ENCODE assay signal across 13 cellular contexts in the genomic region with DNA sequence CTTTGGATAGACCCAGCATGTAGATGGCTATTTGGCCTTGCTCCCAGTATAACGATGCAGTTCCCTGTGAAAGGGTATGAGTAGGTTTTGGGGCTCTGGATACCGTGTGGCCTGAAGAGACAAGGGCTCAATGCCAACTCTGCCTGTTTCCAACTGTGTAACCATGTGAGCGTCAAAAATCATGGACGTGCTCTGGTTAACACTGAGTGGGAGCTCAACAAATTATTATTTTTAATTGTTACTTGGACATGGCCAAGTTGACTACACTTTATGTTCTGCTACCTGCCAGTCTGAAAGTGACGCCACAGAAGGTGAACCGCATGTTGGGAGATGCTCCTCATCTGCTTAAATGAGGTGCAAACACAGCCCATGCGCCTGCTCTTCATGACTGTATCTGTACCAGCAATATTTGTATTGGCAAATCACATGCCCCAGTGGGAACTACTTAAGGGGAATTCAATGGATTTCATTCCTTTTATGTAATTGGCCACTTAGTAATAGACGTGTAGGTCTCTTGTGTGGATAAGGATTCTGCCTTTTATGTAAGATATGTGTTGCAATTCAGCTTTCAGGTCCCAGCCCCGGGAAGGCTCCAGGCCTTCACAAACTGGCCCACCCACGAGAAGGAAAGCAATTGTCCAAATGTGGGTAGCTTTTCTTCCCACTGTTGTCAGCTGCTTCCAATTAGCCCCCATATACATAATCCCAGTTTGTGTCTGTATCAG. TPM values are rescaled to one million over a fixed set of nuclear protein-coding genes. Genes with fewer than 3 reads are reported as not detected.
DNase-seq lines count a peak whose midpoint lies in the region; ATAC-seq, FAIRE-seq and TF ChIP-seq lines count a peak whose summit lies in the region.
"Had no signal": no experiment of that assay in that cellular context is flagged by ENCODE, and none has a peak within 500 bp of the region (broad histone marks: within the 10 kb centered on the region; RNA-seq: fewer than 3 reads in every experiment).

No MANE protein-coding gene starts in this region.

- H3K27ac ChIP-seq in A549, result peak overlapping the region; percentile 84 to 92

- peaks cover 77% of the 10 kb centered on the region for H3K4me1 Mint-ChIP-seq in chondrocyte (ENCODE audit: low read depth)
- peaks cover 45% of the 10 kb centered on the region for H3K4me1 Mint-ChIP-seq in mesothelial cell of epicardium
- H3K4me1 Mint-ChIP-seq in activated CD4-positive, alpha-beta memory T cell treated with anti-CD3 and anti-CD28 coated beads, Interleukin-2, amount 10 ng/mL, durations not matched to agents 7 days and 5 days, result no peaks in the 10 kb centered on the region

- H3K4me1 ChIP-seq in A549, result peaks cover 91% of the 10 kb centered on the region

- peak overlapping the region; percentile 10; the same call in 1 of the 3 replicates for H3K4me2 ChIP-seq in A549

- DNase-seq in A549 (ENCODE audit: low read depth in 1 of 2, low spot score in 1 of 2) (no peak), NCI-H1092 treated with DMSO at 0.1 percent for 48 hours (lab: John Stamatoyannopoulos, UW) (peak; percentile 78), chondrocyte (ENCODE audit: low spot score) (no peak), mesothelial cell of epicardium (ENCODE audit: low spot score in 2 of 2, unreplicated experiment in 2 of 2) (no peak), NCI-H748 (lab: John Stamatoyannopoulos, UW; ENCODE audit: unreplicated experiment) (no peak), inferior parietal cortex (ENCODE audit: extremely low spot score) (no peak), DMS53 (lab: John Stamatoyannopoulos, UW) (no peak)
- DNase-seq in activated CD4-positive, alpha-beta memory T cell treated with anti-CD3 and anti-CD28 coated beads, Interleukin-2, amount 10 ng/mL, durations not matched to agents 7 days and 5 days, result no peak
- DNase-seq: activated CD8-positive, alpha-beta T cell treated with anti-CD3 and anti-CD28 coated beads for 36 hours; activated naive CD4-positive, alpha-beta T cell treated with Interleukin-2 at 50 U/mL for 16 hours; NCI-H1105 treated with DMSO at 0.1 percent for 48 hours; tibial artery had no signal

- peak overlapping the region; percentile 53 for H3K27ac Mint-ChIP-seq in chondrocyte (ENCODE audit: unreplicated experiment)
- H3K27ac Mint-ChIP-seq in mesothelial cell of epicardium, result peak overlapping the region; percentile 70
- H3K27ac Mint-ChIP-seq in activated CD4-positive, alpha-beta memory T cell treated with anti-CD3 and anti-CD28 coated beads, Interleukin-2, amount 10 ng/mL, durations not matched to agents 7 days and 5 days, result no peak overlapping the region
- H3K27ac Mint-ChIP-seq: activated CD8-positive, alpha-beta T cell treated with anti-CD3 and anti-CD28 coated beads for 36 hours had no signal

- WGBS in A549 (ENCODE audit: missing lambda C conversion rate), result 85% methylated on average over 10 of the region's 10 CpGs

- no peak for TF ChIP-seq POLR2A in A549 (IDR thresholded peaks at IDR 0.05; ENCODE audit: low read length)

- H3K27me3 Mint-ChIP-seq in chondrocyte (ENCODE audit: low read depth) (no peaks in the 10 kb centered on the region), mesothelial cell of epicardium (ENCODE audit: low read depth) (no peaks in the 10 kb centered on the region)
- H3K27me3 Mint-ChIP-seq in activated CD4-positive, alpha-beta memory T cell treated with anti-CD3 and anti-CD28 coated beads, Interleukin-2, amount 10 ng/mL, durations not matched to agents 7 days and 5 days, result peaks cover 8% of the 10 kb centered on the region

- no peak overlapping the region for H3K4me3 ChIP-seq in A549
- H3K4me3 ChIP-seq: tibial artery had no signal

- H3K36me3 Mint-ChIP-seq in chondrocyte (ENCODE audit: low read depth) (no peaks in the 10 kb centered on the region), mesothelial cell of epicardium (no peaks in the 10 kb centered on the region)
- H3K36me3 Mint-ChIP-seq in activated CD4-positive, alpha-beta memory T cell treated with anti-CD3 and anti-CD28 coated beads, Interleukin-2, amount 10 ng/mL, durations not matched to agents 7 days and 5 days (ENCODE audit: low read depth), result no peaks in the 10 kb centered on the region

- H3K9me3 Mint-ChIP-seq in chondrocyte (ENCODE audit: low read depth) (no peaks in the 10 kb centered on the region), mesothelial cell of epicardium (peaks cover 4% of the 10 kb centered on the region)
- no peaks in the 10 kb centered on the region for H3K9me3 Mint-ChIP-seq in activated CD4-positive, alpha-beta memory T cell treated with anti-CD3 and anti-CD28 coated beads, Interleukin-2, amount 10 ng/mL, durations not matched to agents 7 days and 5 days
- H3K9me3 Mint-ChIP-seq: activated CD8-positive, alpha-beta T cell treated with anti-CD3 and anti-CD28 coated beads for 36 hours had no signal

- no peak for TF ChIP-seq RAD21 in A549 (conservative IDR thresholded peaks at IDR 0.05 in 1 of 2, IDR thresholded peaks at IDR 0.05 in 1 of 2)

- H3K4me3 Mint-ChIP-seq in chondrocyte (ENCODE audit: unreplicated experiment), result no peak overlapping the region
- no peak overlapping the region for H3K4me3 Mint-ChIP-seq in mesothelial cell of epicardium
- H3K4me3 Mint-ChIP-seq in activated CD4-positive, alpha-beta memory T cell treated with anti-CD3 and anti-CD28 coated beads, Interleukin-2, amount 10 ng/mL, durations not matched to agents 7 days and 5 days, result no peak overlapping the region
- H3K4me3 Mint-ChIP-seq: activated CD8-positive, alpha-beta T cell treated with anti-CD3 and anti-CD28 coated beads for 36 hours had no signal

- FAIRE-seq in A549 (lab: Jason Lieb, UNC), result no peak
- FAIRE-seq: G401.6 had no signal

- no peak; a peak in 1 of 5 replicates for TF ChIP-seq EP300 in A549 (IDR thresholded peaks at IDR 0.05)

- POLR2A ChIA-PET in A549 (lab: Yijun Ruan, JAX), result no interaction called here
- POLR2A ChIA-PET in activated CD4-positive, alpha-beta memory T cell treated with anti-CD3 and anti-CD28 coated beads, Interleukin-2, amount 10 ng/mL, durations not matched to agents 7 days and 5 days (lab: Charles Lee), result no interaction called here

- H3K9me3 ChIP-seq in A549, result no peaks in the 10 kb centered on the region
- H3K9me3 ChIP-seq: tibial artery had no signal

- TF ChIP-seq CTCF in A549 (IDR thresholded peaks at IDR 0.05), result no peak
- TF ChIP-seq CTCF in chondrocyte (IDR thresholded peaks at IDR 0.05), result no peak
- no peak for TF ChIP-seq CTCF in mesothelial cell of epicardium (IDR thresholded peaks at IDR 0.05; ENCODE audit: unreplicated experiment)

- CTCF ChIA-PET in A549 (lab: Yijun Ruan, JAX), result interaction anchor here (0.7 to 2.3 kb wide), 4 partner anchors 12 to 194 kb away, joined by 3 to 15 read pairs (median 4); no protein-coding TSS in a partner anchor
- CTCF ChIA-PET in activated CD4-positive, alpha-beta memory T cell treated with anti-CD3 and anti-CD28 coated beads, Interleukin-2, amount 10 ng/mL, durations not matched to agents 7 days and 5 days (lab: Charles Lee), result no interaction called here

- ATAC-seq in A549, result no peak
- ATAC-seq: activated CD8-positive, alpha-beta T cell treated with anti-CD3 and anti-CD28 coated beads for 36 hours had no signal

TF ChIP-seq in A549, 52 proteins besides CTCF, POLR2A, EP300 and RAD21 (continues in another document):
- TF ChIP-seq ZFP36 (IDR thresholded peaks at IDR 0.05; ENCODE audit: borderline replicate concordance, partially characterized antibody), result no peak
- TF ChIP-seq SMC3 (IDR thresholded peaks at IDR 0.05), result no peak
- TF ChIP-seq FOSB (CRISPR knock-in tag; IDR thresholded peaks at IDR 0.05), result no peak
- TF ChIP-seq FOSL2 (IDR thresholded peaks at IDR 0.05), result no peak
- no peak for TF ChIP-seq FOSL2 (CRISPR knock-in tag; IDR thresholded peaks at IDR 0.05)
- TF ChIP-seq, protein P1, sequence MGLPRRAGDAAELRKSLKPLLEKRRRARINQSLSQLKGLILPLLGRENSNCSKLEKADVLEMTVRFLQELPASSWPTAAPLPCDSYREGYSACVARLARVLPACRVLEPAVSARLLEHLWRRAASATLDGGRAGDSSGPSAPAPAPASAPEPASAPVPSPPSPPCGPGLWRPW (IDR thresholded peaks at IDR 0.05), result no peak
- TF ChIP-seq HOXB13 (CRISPR knock-in tag; IDR thresholded peaks at IDR 0.05; ENCODE audit: low read depth), result peak; percentile 84; the same call in 1 of the 2 replicates
- TF ChIP-seq, protein P2, sequence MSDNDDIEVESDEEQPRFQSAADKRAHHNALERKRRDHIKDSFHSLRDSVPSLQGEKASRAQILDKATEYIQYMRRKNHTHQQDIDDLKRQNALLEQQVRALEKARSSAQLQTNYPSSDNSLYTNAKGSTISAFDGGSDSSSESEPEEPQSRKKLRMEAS (IDR thresholded peaks at IDR 0.05), result no peak
- TF ChIP-seq HOXA7 (CRISPR knock-in tag; IDR thresholded peaks at IDR 0.05), result no peak
- no peak for TF ChIP-seq MAFK (IDR thresholded peaks at IDR 0.05; ENCODE audit: partially characterized antibody)
- TF ChIP-seq, protein P3, sequence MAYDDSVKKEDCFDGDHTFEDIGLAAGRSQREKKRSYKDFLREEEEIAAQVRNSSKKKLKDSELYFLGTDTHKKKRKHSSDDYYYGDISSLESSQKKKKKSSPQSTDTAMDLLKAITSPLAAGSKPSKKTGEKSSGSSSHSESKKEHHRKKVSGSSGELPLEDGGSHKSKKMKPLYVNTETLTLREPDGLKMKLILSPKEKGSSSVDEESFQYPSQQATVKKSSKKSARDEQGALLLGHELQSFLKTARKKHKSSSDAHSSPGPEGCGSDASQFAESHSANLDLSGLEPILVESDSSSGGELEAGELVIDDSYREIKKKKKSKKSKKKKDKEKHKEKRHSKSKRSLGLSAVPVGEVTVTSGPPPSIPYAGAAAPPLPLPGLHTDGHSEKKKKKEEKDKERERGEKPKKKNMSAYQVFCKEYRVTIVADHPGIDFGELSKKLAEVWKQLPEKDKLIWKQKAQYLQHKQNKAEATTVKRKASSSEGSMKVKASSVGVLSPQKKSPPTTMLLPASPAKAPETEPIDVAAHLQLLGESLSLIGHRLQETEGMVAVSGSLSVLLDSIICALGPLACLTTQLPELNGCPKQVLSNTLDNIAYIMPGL (CRISPR knock-in tag; IDR thresholded peaks at IDR 0.05; ENCODE audit: borderline replicate concordance), result no peak
- TF ChIP-seq RNF2 (IDR thresholded peaks at IDR 0.05; ENCODE audit: borderline replicate concordance, low read depth), result no peak

RNA-seq across cellular contexts. Expression of a gene that starts 42.0 kb away (rescaled TPM):
- polyA plus RNA-seq in A549 (2011; rRNA removed) (59.5 and 61.4 TPM in 2 replicates), A549 (2017; fragmentation: RNase III; extraction: RNeasy Plus Mini Kit Qiagen cat#74134 plus additional on column Dnase treatment) (62.2 to 64.1 TPM (median 63.8 TPM) in 3 replicates)
- polyA plus RNA-seq in A549 (2012; cell fraction: cytosol; rRNA removed), result 25.3 and 28.2 TPM in 2 replicates
- polyA plus RNA-seq in A549 (2012; cell fraction: nucleus; rRNA removed), result 61.4 and 73.8 TPM in 2 replicates
- 125 and 165 TPM in 2 replicates for polyA minus RNA-seq in A549 (2011; rRNA and poly(A)+ RNA removed)
- total RNA-seq in chondrocyte (13.6 to 27.4 TPM (median 25.5 TPM) in 3 replicates), mesothelial cell of epicardium (16.3 to 19.4 TPM (median 18.6 TPM) in 3 replicates)
- not detected for total RNA-seq in activated CD4-positive, alpha-beta memory T cell treated with anti-CD3 and anti-CD28 coated beads, Interleukin-2, amount 10 ng/mL, durations not matched to agents 7 days and 5 days
- total RNA-seq: activated CD8-positive, alpha-beta T cell treated with anti-CD3 and anti-CD28 coated beads for 36 hours had no signal

Comparison
In these comparisons a context has a peak if more than half of its experiments do, and no peak if none do; other contexts are left out.
1. RNA of a gene that starts 42.0 kb away (total RNA-seq): 13.6 to 27.4 TPM in chondrocyte and 16.3 to 19.4 TPM in mesothelial cell of epicardium; not detected in activated CD4-positive, alpha-beta memory T cell treated with anti-CD3 and anti-CD28 coated beads, Interleukin-2, amount 10 ng/mL, durations not matched to agents 7 days and 5 days; every median in the first group is over 10 times any median in the second.